Comparison of ENCODE assay signal across 26 cellular contexts in the genomic region with DNA sequence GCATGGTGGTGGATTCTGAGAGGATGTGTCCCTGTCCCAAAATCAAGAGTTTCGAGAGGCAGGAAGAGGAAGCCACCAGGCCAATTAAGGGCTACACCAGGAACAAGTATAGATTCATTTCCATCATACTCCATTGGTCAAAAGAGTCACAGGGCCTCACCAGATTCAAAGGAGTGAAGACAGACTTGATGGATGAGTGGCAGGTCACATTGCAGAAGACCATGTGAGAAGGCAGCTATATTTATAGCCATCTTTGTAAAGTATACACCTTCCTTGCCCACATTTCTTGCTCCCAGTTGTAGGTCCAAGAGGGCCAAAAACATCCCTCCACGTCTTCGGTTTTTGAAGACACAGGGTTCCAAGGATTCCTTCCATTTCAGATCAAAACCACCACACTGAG.
"Had no signal": no experiment of that assay in that cellular context is flagged by ENCODE, and none has a peak within 500 bp of the region (broad histone marks: within the 10 kb centered on the region; RNA-seq: fewer than 3 reads in every experiment).

No MANE protein-coding gene starts in this region.

- ATAC-seq: effector memory CD8-positive, alpha-beta T cell; esophagus mucosa; heart right ventricle; left cardiac atrium; left lung; left ventricle myocardium superior; lower lobe of right lung had no signal

- H3K27ac ChIP-seq: colonic mucosa, epithelial cell of prostate, esophagus squamous epithelium, gastrocnemius medialis, heart right ventricle, left lung, lower lobe of right lung had no signal

- DNase-seq: colonic mucosa; cortex of kidney; effector CD8-positive, alpha-beta T cell; effector memory CD8-positive, alpha-beta T cell; endodermal cell; erythroblast; esophagus squamous epithelium; foreskin fibroblast; foreskin melanocyte; gastrocnemius medialis; glutamatergic neuron; head of caudate nucleus; heart right ventricle; hippocampal formation; left cardiac atrium; left lung; left ventricle myocardium superior; lower lobe of right lung; mesenchymal stem cell; midbrain had no signal

- FAIRE-seq: endometrium, islet of Langerhans, keratinocyte had no signal

- H3K27ac Mint-ChIP-seq: dendritic cell treated with granulocyte-macrophage colony-stimulating factor and Interleukin-4, amounts not matched to agents 40 ng/mL and 50 ng/mL, for 4 days; effector memory CD8-positive, alpha-beta T cell; endodermal cell had no signal

- H3K9me3 ChIP-seq: colonic mucosa, gastrocnemius medialis, lower lobe of right lung had no signal

- H3K27me3 ChIP-seq: colonic mucosa, gastrocnemius medialis had no signal

- H3K4me1 ChIP-seq: colonic mucosa had no signal

- H3K9me3 Mint-ChIP-seq: dendritic cell treated with granulocyte-macrophage colony-stimulating factor and Interleukin-4, amounts not matched to agents 40 ng/mL and 50 ng/mL, for 4 days; effector memory CD8-positive, alpha-beta T cell had no signal

- H3K4me3 Mint-ChIP-seq: dendritic cell treated with granulocyte-macrophage colony-stimulating factor and Interleukin-4, amounts not matched to agents 40 ng/mL and 50 ng/mL, for 4 days; effector memory CD8-positive, alpha-beta T cell; endodermal cell had no signal

- H3K36me3 ChIP-seq: colonic mucosa, esophagus squamous epithelium, gastrocnemius medialis, heart right ventricle, left lung, lower lobe of right lung had no signal

- H3K4me3 ChIP-seq: colonic mucosa, esophagus squamous epithelium, gastrocnemius medialis, heart right ventricle, left lung, lower lobe of right lung had no signal
